Comparison of ENCODE assay signal across 8 cellular contexts in the genomic region with DNA sequence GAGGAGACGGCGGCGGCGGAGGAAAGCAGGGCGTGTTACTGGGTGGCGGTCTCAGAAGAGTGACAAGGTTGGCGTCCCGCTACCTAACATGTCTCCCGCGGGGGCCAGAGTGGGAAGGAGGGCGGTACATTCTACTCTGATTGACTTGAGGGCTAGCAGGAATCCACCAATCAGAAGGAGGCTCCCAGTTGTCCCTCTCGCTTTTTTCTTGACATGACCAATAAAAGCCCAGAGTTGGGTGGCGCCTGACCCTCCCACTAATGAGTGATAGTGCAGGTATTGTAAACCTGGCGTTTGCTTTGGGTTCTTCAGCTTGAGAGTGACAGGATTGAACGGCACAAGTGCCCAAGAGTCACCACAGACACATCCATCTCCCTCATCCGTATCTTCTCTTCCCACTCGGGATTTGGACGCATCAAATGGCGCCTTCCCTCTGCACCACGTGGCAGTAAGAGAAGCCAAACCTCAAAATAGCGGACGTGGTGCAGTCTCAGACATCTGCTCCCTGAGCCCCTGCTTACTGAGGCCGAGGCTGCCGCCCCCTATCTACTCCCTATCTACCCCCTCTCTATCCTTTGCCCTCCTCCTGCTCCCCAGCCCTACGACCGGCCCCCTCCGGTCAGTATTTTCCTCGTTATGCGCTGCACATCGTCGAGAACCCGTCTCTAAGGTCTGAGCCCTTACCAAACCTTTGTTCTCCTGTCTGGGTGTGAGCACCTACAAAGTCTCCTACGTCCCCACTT. TPM values are rescaled to one million over a fixed set of nuclear protein-coding genes. Genes with fewer than 3 reads are reported as not detected.
A peak's percentile ranks its signal among the peaks of the same experiment; 100 is the strongest.
DNase-seq lines count a peak whose midpoint lies in the region; ATAC-seq and TF ChIP-seq lines count a peak whose summit lies in the region.

No MANE protein-coding gene starts in this region.

- H3K9ac ChIP-seq in SK-N-SH = peak overlapping the region; percentile 70

- DNase-seq in GM10248 (ENCODE audit: extremely low spot score) (peak; percentile 96), NCI-H1048 (lab: John Stamatoyannopoulos, UW) (peak; percentile 94), SK-N-SH (peak; percentile 91), head of caudate nucleus (peak; percentile 80 to 99 (median 94)), osteocyte (ENCODE audit: extremely low spot score, unreplicated experiment) (peak; percentile 94)
- DNase-seq in activated naive CD4-positive, alpha-beta T cell treated with anti-CD3 and anti-CD28 coated beads, Interleukin-2, amount 50 U/mL, for 72 hours (ENCODE audit: low spot score in 2 of 2) = peak; percentile 83 to 88

- H3K4me1 Mint-ChIP-seq in osteocyte (ENCODE audit: unreplicated experiment) = peaks cover 15% of the 10 kb centered on the region

- no peak for TF ChIP-seq EP300 in SK-N-SH (IDR thresholded peaks at IDR 0.05; ENCODE audit: borderline replicate concordance in 1 of 2, low read depth in 1 of 2, low read length in 1 of 2)

- H3K4me2 ChIP-seq in SK-N-SH = peak overlapping the region; percentile 91

- CTCF ChIA-PET in GM10248 (lab: Yijun Ruan, JAX) = interaction anchor here (0.8 to 2.4 kb wide), 5 partner anchors 16 to 27 kb away, joined by 3 to 7 read pairs (median 3); no protein-coding TSS in a partner anchor
- CTCF ChIA-PET in SK-N-SH (lab: Yijun Ruan, JAX) = interaction anchor here (1.0 to 1.9 kb wide), 4 partner anchors 12 to 319 kb away, joined by 3 to 6 read pairs (median 4); no protein-coding TSS in a partner anchor

- peak overlapping the region; percentile 90 for H3K4me3 Mint-ChIP-seq in osteocyte (ENCODE audit: unreplicated experiment)

- no peaks in the 10 kb centered on the region for H3K9me2 ChIP-seq in SK-N-SH

- H3K9me3 ChIP-seq in SK-N-SH (no peaks in the 10 kb centered on the region), thymus (ENCODE audit: control insufficient read depth) (no peaks in the 10 kb centered on the region)

- TF ChIP-seq CTCF in GM10248 (IDR thresholded peaks at IDR 0.05; ENCODE audit: control extremely low read depth, extremely low read depth, low read depth, missing control alignments) = no peak
- TF ChIP-seq CTCF in SK-N-SH (IDR thresholded peaks at IDR 0.05) = no peak
- no peak for TF ChIP-seq CTCF in osteocyte (IDR thresholded peaks at IDR 0.05)

- peaks cover 3% of the 10 kb centered on the region for H3F3A ChIP-seq in SK-N-SH (replicated peaks; ENCODE audit: insufficient read depth)

- no peaks in the 10 kb centered on the region for H3K79me2 ChIP-seq in SK-N-SH (ENCODE audit: insufficient read depth)

- H3K27ac Mint-ChIP-seq in activated naive CD4-positive, alpha-beta T cell treated with anti-CD3 and anti-CD28 coated beads, Interleukin-2, amount 50 U/mL, for 72 hours = peak overlapping the region; percentile 92 to 98
- H3K27ac Mint-ChIP-seq in osteocyte (ENCODE audit: unreplicated experiment) = peak overlapping the region; percentile 89

- no peaks in the 10 kb centered on the region for H3K27me3 ChIP-seq in SK-N-SH (ENCODE audit: insufficient read depth)
- H3K27me3 ChIP-seq in thymus (ENCODE audit: control insufficient read depth, insufficient read depth) = no peaks in the 10 kb centered on the region

- TF ChIP-seq RAD21 in SK-N-SH (IDR thresholded peaks at IDR 0.05; ENCODE audit: low read length) = no peak

- no peaks in the 10 kb centered on the region for H3K36me3 ChIP-seq in SK-N-SH (replicated peaks in 1 of 2; ENCODE audit: control insufficient read depth in 1 of 2, insufficient read depth in 2 of 2, low read length in 1 of 2)
- no peaks in the 10 kb centered on the region for H3K36me3 ChIP-seq in thymus (ENCODE audit: control insufficient read depth, insufficient read depth)

- intact Hi-C loops in head of caudate nucleus (cut with DNase I) = loop anchor here (2.0 kb wide), 1 partner anchor 32 kb away; no protein-coding TSS in a partner anchor

- H3K27ac ChIP-seq in SK-N-SH (ENCODE audit: low read depth in 2 of 2, low read length in 1 of 2) (peak overlapping the region; percentile 70 to 96), thymus (ENCODE audit: low read depth) (peak overlapping the region; percentile 77)

- no peaks in the 10 kb centered on the region for H3K9me3 Mint-ChIP-seq in activated naive CD4-positive, alpha-beta T cell treated with anti-CD3 and anti-CD28 coated beads, Interleukin-2, amount 50 U/mL, for 72 hours
- no peaks in the 10 kb centered on the region for H3K9me3 Mint-ChIP-seq in osteocyte (ENCODE audit: unreplicated experiment)

- H4K20me1 ChIP-seq in SK-N-SH (ENCODE audit: insufficient read depth) = no peaks in the 10 kb centered on the region

- H2AFZ ChIP-seq in SK-N-SH (ENCODE audit: low read depth) = peak overlapping the region; percentile 91

- H3K4me3 ChIP-seq in SK-N-SH (ENCODE audit: low read depth in 2 of 2, low read length in 1 of 2) (peak overlapping the region; percentile 85 to 94), thymus (ENCODE audit: low read length) (peak overlapping the region; percentile 59)

- POLR2A ChIA-PET in GM10248 (lab: Yijun Ruan, JAX) (interaction anchor here (1.0 kb wide), 1 partner anchor 9 kb away, joined by 3 read pairs; no protein-coding TSS in a partner anchor), SK-N-SH (lab: Yijun Ruan, JAX) (interaction anchor here (1.5 to 1.7 kb wide), 3 partner anchors 9 to 91 kb away, joined by 3 to 6 read pairs (median 5); no protein-coding TSS in a partner anchor)

- ATAC-seq in HG02588 (IDR thresholded peaks at IDR 0.05; ENCODE audit: unreplicated experiment) = peak; percentile 85
- peak; percentile 91 to 92 for ATAC-seq in activated naive CD4-positive, alpha-beta T cell treated with anti-CD3 and anti-CD28 coated beads, Interleukin-2, amount 50 U/mL, for 72 hours

- peaks cover 0 to 4% of the 10 kb centered on the region in 2 experiments; a peak in 1 of 4 replicates for H3K4me1 ChIP-seq in SK-N-SH (ENCODE audit: control insufficient read depth in 1 of 2, insufficient read depth in 2 of 2, low read depth in 1 of 2, low read length in 1 of 2)
- H3K4me1 ChIP-seq in thymus (ENCODE audit: control insufficient read depth, insufficient read depth, low read length) = peaks cover 5% of the 10 kb centered on the region

- H3K36me3 Mint-ChIP-seq in activated naive CD4-positive, alpha-beta T cell treated with anti-CD3 and anti-CD28 coated beads, Interleukin-2, amount 50 U/mL, for 72 hours = peaks cover 0 to 6% of the 10 kb centered on the region in 2 donors
- H3K36me3 Mint-ChIP-seq in osteocyte (ENCODE audit: unreplicated experiment) = no peaks in the 10 kb centered on the region

- no peaks in the 10 kb centered on the region for H3K27me3 Mint-ChIP-seq in osteocyte (ENCODE audit: unreplicated experiment)

- WGBS in SK-N-SH (ENCODE audit: low lambda C conversion rate) = 2% methylated on average over 30 of the region's 33 CpGs
- under 1% methylated on average over 33 of the region's 33 CpGs for WGBS in thymus

TF ChIP-seq in SK-N-SH, 30 proteins besides CTCF, POLR2A, EP300 and RAD21 (continues in another document):
- TF ChIP-seq RXRA (IDR thresholded peaks at IDR 0.05; ENCODE audit: borderline replicate concordance, low read depth) (no peak), RFX5 (IDR thresholded peaks at IDR 0.05; ENCODE audit: low read length) (no peak), JUND (IDR thresholded peaks at IDR 0.05) (no peak), FOSL2 (IDR thresholded peaks at IDR 0.05; ENCODE audit: borderline replicate concordance, low read depth) (no peak), NFIC (IDR thresholded peaks at IDR 0.05; ENCODE audit: borderline replicate concordance) (no peak), SMC3 (IDR thresholded peaks at IDR 0.05; ENCODE audit: low read depth, low read length) (no peak), FOXM1 (IDR thresholded peaks at IDR 0.05; ENCODE audit: low read depth) (no peak), NRF1 (IDR thresholded peaks at IDR 0.05; ENCODE audit: low read depth, low read length) (no peak), ELF1 (IDR thresholded peaks at IDR 0.05) (no peak), TCF12 (IDR thresholded peaks at IDR 0.05) (no peak)

RNA-seq across cellular contexts. Expression of a gene that starts 0.7 kb away (rescaled TPM):
- polyA plus RNA-seq in SK-N-SH (2012; rRNA removed) (0.90 and 1.2 TPM in 2 replicates), thymus (4.0 TPM)
- 0.81 and 1.3 TPM in 2 replicates for polyA plus RNA-seq in SK-N-SH (2012; cell fraction: cytosol; rRNA removed)
- polyA plus RNA-seq in SK-N-SH (2012; cell fraction: nucleus; rRNA removed) = 2.9 and 4.8 TPM in 2 replicates
- total RNA-seq in activated naive CD4-positive, alpha-beta T cell treated with anti-CD3 and anti-CD28 coated beads, Interleukin-2, amount 50 U/mL, for 72 hours = 10 to 100 TPM; 10.3 to 11.0 TPM
- total RNA-seq in osteocyte = 2.7 and 3.2 TPM in 2 replicates

RNA-seq across cellular contexts. Expression of a gene that starts 33.9 kb away (rescaled TPM):
- polyA plus RNA-seq in SK-N-SH (2012; rRNA removed) (75.0 and 75.1 TPM in 2 replicates), thymus (93.5 TPM)
- polyA plus RNA-seq in SK-N-SH (2012; cell fraction: cytosol; rRNA removed) = 105 and 118 TPM in 2 replicates
- polyA plus RNA-seq in SK-N-SH (2012; cell fraction: nucleus; rRNA removed) = 35.3 and 62.2 TPM in 2 replicates
- total RNA-seq in activated naive CD4-positive, alpha-beta T cell treated with anti-CD3 and anti-CD28 coated beads, Interleukin-2, amount 50 U/mL, for 72 hours = 100 to 1,000 TPM; 314 to 331 TPM
- 125 and 130 TPM in 2 replicates for total RNA-seq in osteocyte

RNA-seq across cellular contexts. Expression of a gene that starts 50.9 kb away (rescaled TPM):
- polyA plus RNA-seq in SK-N-SH (2012; rRNA removed) (32.5 and 33.1 TPM in 2 replicates), thymus (45.1 TPM)
- 35.5 and 47.0 TPM in 2 replicates for polyA plus RNA-seq in SK-N-SH (2012; cell fraction: cytosol; rRNA removed)
- 25.2 and 25.9 TPM in 2 replicates for polyA plus RNA-seq in SK-N-SH (2012; cell fraction: nucleus; rRNA removed)
- 10 to 100 TPM; 20.4 to 37.0 TPM for total RNA-seq in activated naive CD4-positive, alpha-beta T cell treated with anti-CD3 and anti-CD28 coated beads, Interleukin-2, amount 50 U/mL, for 72 hours
- total RNA-seq in osteocyte = 36.1 and 39.7 TPM in 2 replicates

Comparison
In these comparisons a context has a peak if more than half of its experiments do, and no peak if none do; other contexts are left out.
1. Peak in every context shown above with its lines: DNase-seq, ATAC-seq, H3K4me3 ChIP-seq and H3K27ac ChIP-seq.